In the genomic region with DNA sequence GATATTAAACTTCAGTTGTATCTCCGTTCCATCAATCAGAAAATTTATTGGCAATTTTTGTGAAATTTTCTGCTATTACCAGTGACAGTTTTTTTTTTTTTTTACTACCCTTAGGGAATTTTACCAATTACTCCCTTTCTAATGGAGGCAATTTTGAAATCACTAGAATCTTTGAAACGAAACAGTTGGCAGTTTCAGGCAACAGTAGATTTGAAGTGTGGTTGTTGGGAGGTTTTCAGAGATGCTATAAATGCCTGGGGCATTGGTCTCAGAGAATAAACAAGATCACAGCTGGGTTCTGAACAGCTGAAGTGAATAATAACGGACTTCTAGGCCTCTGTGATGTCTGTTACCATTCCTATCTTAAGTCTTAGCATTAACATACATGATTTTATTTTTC, we compare ENCODE assay signal across 22 cellular contexts.
"Had no signal": no experiment of that assay in that cellular context is flagged by ENCODE, and none has a peak within 500 bp of the region (broad histone marks: within the 10 kb centered on the region; RNA-seq: fewer than 3 reads in every experiment).

No MANE protein-coding gene starts in this region.

- DNase-seq: activated CD4-positive, alpha-beta T cell treated with anti-CD3 and anti-CD28 coated beads for 36 hours; activated CD4-positive, alpha-beta T cell treated with anti-CD3 and anti-CD28 coated beads, Interleukin-2, amount 10 ng/mL, durations not matched to agents 7 days and 5 days; activated CD4-positive, alpha-beta T cell treated with anti-CD3 and anti-CD28 coated beads, Interleukin-2, amount 50 U/mL, for 48 hours; activated CD8-positive, alpha-beta T cell treated with anti-CD3 and anti-CD28 coated beads, Interleukin-2, amount 10 ng/mL, durations not matched to agents 7 days and 5 days; activated gamma-delta T cell; activated naive CD4-positive, alpha-beta T cell treated with Interleukin-2 at 50 U/mL for 16 hours; activated naive CD8-positive, alpha-beta T cell treated with anti-CD3 and anti-CD28 coated beads, Interleukin-2, amount 10 ng/mL, durations not matched to agents 7 days and 5 days; activated T-cell treated with anti-CD3 and anti-CD28 coated beads, Interleukin-2, amount 50 U/mL, for 24 hours; KG1; NCI-H1105; NCI-H1417 treated with DMSO at 0.1 percent for 48 hours; NCI-H187 treated with DMSO at 0.1 percent for 48 hours; NCI-H2081; NCI-H2171 treated with DMSO at 0.1 percent for 48 hours; NCI-H2227 treated with DMSO at 0.1 percent for 48 hours; NCI-H446; NCI-H510A treated with DMSO at 0.1 percent for 48 hours; NK-92 treated with Interleukin-12 subunit alpha and Interleukin-12 subunit beta, amount 100 ng/mL, for 24 hours; PC-3; Peyer's patch; RPMI8226; SIG-M5 had no signal

- H3K27me3 ChIP-seq: Peyer's patch had no signal

- H3K4me3 ChIP-seq: Peyer's patch had no signal

- H3K36me3 ChIP-seq: Peyer's patch had no signal

- H3K9me3 ChIP-seq: Peyer's patch had no signal

- H3K27ac ChIP-seq: Peyer's patch had no signal

- H3K4me1 ChIP-seq: Peyer's patch had no signal

- ATAC-seq: activated CD4-positive, alpha-beta T cell treated with anti-CD3 and anti-CD28 coated beads for 36 hours; activated CD8-positive, alpha-beta T cell treated with anti-CD3 and anti-CD28 coated beads, Interleukin-2, amount 10 ng/mL, durations not matched to agents 7 days and 5 days; PC-3 had no signal
